Comparison of ENCODE assay signal across 8 cellular contexts in genomic region chr3:161559177-161559998, GRCh38.
A peak's percentile ranks its signal among the peaks of the same experiment; 100 is the strongest.
DNase-seq lines count a peak whose midpoint lies in the region; ATAC-seq and TF ChIP-seq lines count a peak whose summit lies in the region.

No MANE protein-coding gene starts in this region.

- DNase-seq in COR-L47 (lab: John Stamatoyannopoulos, UW): peak; percentile 54
- peak; percentile 74 for DNase-seq in NCI-H1105 treated with DMSO at 0.1 percent for 48 hours (lab: John Stamatoyannopoulos, UW)
- DNase-seq in SK-N-MC (ENCODE audit: low read depth, low spot score): peak; percentile 81
- peak; percentile 18 for DNase-seq in foreskin melanocyte
- no peak for DNase-seq in sigmoid colon
- DNase-seq in NCI-H2227 (lab: John Stamatoyannopoulos, UW; ENCODE audit: unreplicated experiment): no peak
- no peak for DNase-seq in GOT3 (lab: John Stamatoyannopoulos, UW)

- peak in 3 of 4 experiments; percentile 37 to 59 (median 44) for TF ChIP-seq CTCF in sigmoid colon (IDR thresholded peaks at IDR 0.05)

- intact Hi-C loops in sigmoid colon (cut with DNase I): no loop called here

- H3K27ac ChIP-seq in SK-N-MC (peak overlapping the region; percentile 72), sigmoid colon (no peak overlapping the region)

- H3K9me3 ChIP-seq in SK-N-MC (ENCODE audit: low read depth, low read length) (peaks cover 3% of the 10 kb centered on the region; the same call in 1 of the 2 replicates), sigmoid colon (no peaks in the 10 kb centered on the region)

- TF ChIP-seq POLR2A in sigmoid colon (IDR thresholded peaks at IDR 0.05): no peak

- peak overlapping the region; percentile 45 for H3K9ac ChIP-seq in SK-N-MC (ENCODE audit: insufficient read length)

- 15 to 29% methylated on average over 6 of the region's 6 CpGs for WGBS in sigmoid colon, 2 donors

- peaks cover 0 to 10% (median 6%) of the 10 kb centered on the region in 4 donors for H3K4me1 ChIP-seq in sigmoid colon

- peaks cover 4% of the 10 kb centered on the region; the same call in 1 of the 2 replicates for H3K36me3 ChIP-seq in SK-N-MC (ENCODE audit: insufficient read depth, low read length)
- no peaks in the 10 kb centered on the region for H3K36me3 ChIP-seq in sigmoid colon

- H3K27me3 ChIP-seq in sigmoid colon: no peaks in the 10 kb centered on the region

- no peak for TF ChIP-seq EP300 in sigmoid colon (IDR thresholded peaks at IDR 0.05)

- peak; percentile 51 for ATAC-seq in GM21717 (IDR thresholded peaks at IDR 0.05; ENCODE audit: unreplicated experiment)

- H3K4me3 ChIP-seq in SK-N-MC (peak overlapping the region; percentile 64), sigmoid colon (no peak overlapping the region)

Comparison
In these comparisons a context has a peak if more than half of its experiments do, and no peak if none do; other contexts are left out.
1. DNase-seq: peak in COR-L47 (single experiment), NCI-H1105 treated with DMSO at 0.1 percent for 48 hours (single experiment), SK-N-MC (single experiment) and foreskin melanocyte (single experiment); none in sigmoid colon (single experiment), NCI-H2227 (single experiment) and GOT3 (single experiment).